ENCODE assay signal across 8 cellular contexts in the genomic region with DNA sequence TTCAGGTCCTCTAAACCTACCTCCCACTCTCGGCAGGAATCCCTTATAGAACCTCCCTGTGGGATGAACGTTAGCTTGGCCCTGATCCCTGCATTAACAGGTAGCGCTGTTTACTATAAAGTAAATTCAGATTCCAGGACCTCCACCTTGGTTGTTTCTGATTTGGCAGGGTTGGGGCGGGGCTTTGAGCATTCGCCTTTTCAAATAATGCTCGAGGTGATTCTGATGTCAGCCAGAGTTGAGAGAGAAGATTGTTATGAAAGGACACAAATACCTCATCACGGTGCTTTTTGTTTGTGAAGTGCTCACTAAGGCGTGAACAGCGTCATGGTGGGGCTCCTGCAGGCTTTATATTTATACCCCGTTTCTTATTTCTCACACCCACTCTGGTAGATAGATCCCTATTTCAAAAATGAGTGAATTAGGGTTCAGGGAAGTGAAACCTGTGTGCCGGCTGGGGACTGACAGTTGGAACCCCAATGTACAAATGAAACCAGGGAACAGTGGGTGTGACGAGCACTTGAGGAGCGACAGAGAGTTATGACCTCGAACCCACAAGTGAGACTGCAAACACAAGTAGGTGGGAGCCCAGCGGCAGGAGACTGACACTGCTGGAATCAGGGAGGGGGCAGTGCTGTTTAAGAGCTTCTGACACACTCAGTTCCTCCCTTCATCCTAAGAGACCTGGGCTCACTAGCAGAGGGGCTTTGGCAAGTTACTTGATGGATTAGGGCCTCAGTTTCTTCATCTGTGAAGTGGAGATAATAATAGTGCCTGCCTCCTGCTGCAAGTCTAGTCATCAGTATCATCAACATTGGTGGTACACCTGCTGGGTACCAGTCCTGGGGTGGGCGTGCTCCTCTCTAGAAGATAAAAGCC. TPM values are rescaled to one million over a fixed set of nuclear protein-coding genes. Genes with fewer than 3 reads are reported as not detected.
DNase-seq lines count a peak whose midpoint lies in the region; ATAC-seq lines count a peak whose summit lies in the region.

No MANE protein-coding gene starts in this region.

- no peak overlapping the region for H3K23ac ChIP-seq in trophoblast cell (ENCODE audit: low read length)

- H3K36me3 ChIP-seq in trophoblast cell (ENCODE audit: control insufficient read depth in 1 of 2, insufficient read depth in 2 of 2, low read length in 2 of 2) = no peaks in the 10 kb centered on the region

- H4K8ac ChIP-seq in trophoblast cell (ENCODE audit: low read depth, low read length) = no peak overlapping the region

- H2BK5ac ChIP-seq in trophoblast cell (ENCODE audit: low read depth, low read length, poor library complexity) = no peak overlapping the region

- WGBS in trophoblast cell (ENCODE audit: extremely low coverage, insufficient coverage, insufficient read length) = no CpG with 5 or more reads among the region's 16 CpGs

- H4K12ac ChIP-seq in trophoblast cell (ENCODE audit: low read depth, low read length) = no peak overlapping the region

- H2AK5ac ChIP-seq in trophoblast cell (ENCODE audit: low read length) = no peak overlapping the region

- peak overlapping the region; percentile 50; the same call in 1 of the 2 replicates for H3K4me3 ChIP-seq in GM08714 (ENCODE audit: low read length)
- H3K4me3 ChIP-seq in trophoblast cell (ENCODE audit: low read depth, low read length) = no peak overlapping the region

- no peak overlapping the region for H3K18ac ChIP-seq in trophoblast cell (ENCODE audit: low read length)

- H3K4me1 ChIP-seq in trophoblast cell (ENCODE audit: control insufficient read depth in 1 of 2, insufficient read depth in 2 of 2, low read length in 2 of 2) = peaks cover 8 to 10% of the 10 kb centered on the region in 2 experiments

- H3K4ac ChIP-seq in trophoblast cell (ENCODE audit: low read depth, low read length) = no peak overlapping the region

- no peak overlapping the region for H3K27ac ChIP-seq in trophoblast cell (ENCODE audit: low read depth, low read length)

- peak; percentile 28 for DNase-seq in activated T-cell treated with anti-CD3 and anti-CD28 coated beads for 4 hours
- no peak for DNase-seq in sciatic nerve (ENCODE audit: low spot score)
- no peak for DNase-seq in NCI-H2081 (lab: John Stamatoyannopoulos, UW)
- no peak for DNase-seq in NCI-H526 (lab: John Stamatoyannopoulos, UW)
- no peak for DNase-seq in trophoblast cell

- intact Hi-C loops in sciatic nerve (cut with DNase I) = no loop called here

- H2BK120ac ChIP-seq in trophoblast cell (ENCODE audit: insufficient read depth, low read length, poor library complexity) = no peak overlapping the region

- H2BK12ac ChIP-seq in trophoblast cell (ENCODE audit: low read length) = no peak overlapping the region

- ATAC-seq in GM21360 (IDR thresholded peaks at IDR 0.05; ENCODE audit: unreplicated experiment) (peak; percentile 85), HG03571 (IDR thresholded peaks at IDR 0.05; ENCODE audit: unreplicated experiment) (peak; percentile 76), sciatic nerve (peak; percentile 29)

- H2AFZ ChIP-seq in trophoblast cell (ENCODE audit: insufficient read depth, low read length, poor library complexity) = no peak overlapping the region

- peaks cover 4% of the 10 kb centered on the region for H3K79me1 ChIP-seq in trophoblast cell (ENCODE audit: low read length)

- no peak overlapping the region for H4K91ac ChIP-seq in trophoblast cell (ENCODE audit: low read depth, low read length)

- H3K4me2 ChIP-seq in trophoblast cell (ENCODE audit: low read length) = no peak overlapping the region

- H3K79me2 ChIP-seq in trophoblast cell (ENCODE audit: control insufficient read depth, insufficient read depth, low read length, poor library complexity) = no peaks in the 10 kb centered on the region

- H3K27me3 ChIP-seq in trophoblast cell (ENCODE audit: insufficient read depth, low read length) = peaks cover 3% of the 10 kb centered on the region

- H3K14ac ChIP-seq in trophoblast cell (ENCODE audit: low read length) = no peak overlapping the region

- no peak overlapping the region for H3K9ac ChIP-seq in trophoblast cell (ENCODE audit: low read length)

- no peaks in the 10 kb centered on the region for H3K9me3 ChIP-seq in trophoblast cell (ENCODE audit: insufficient read depth, low read depth, low read length)

RNA-seq across cellular contexts. Expression of a gene that starts 14.3 kb away (rescaled TPM):
- 39.8 TPM for total RNA-seq in sciatic nerve
- 0.86 and 1.2 TPM in 2 replicates for polyA plus RNA-seq in trophoblast cell (2013)

Comparison
In these comparisons a context has a peak if more than half of its experiments do, and no peak if none do; other contexts are left out.
1. ATAC-seq: peak in every context shown above with its lines; median percentile 85 in GM21360; 76 in HG03571; 29 in sciatic nerve.